ENCODE assay signal across 2 cellular contexts in the genomic region with DNA sequence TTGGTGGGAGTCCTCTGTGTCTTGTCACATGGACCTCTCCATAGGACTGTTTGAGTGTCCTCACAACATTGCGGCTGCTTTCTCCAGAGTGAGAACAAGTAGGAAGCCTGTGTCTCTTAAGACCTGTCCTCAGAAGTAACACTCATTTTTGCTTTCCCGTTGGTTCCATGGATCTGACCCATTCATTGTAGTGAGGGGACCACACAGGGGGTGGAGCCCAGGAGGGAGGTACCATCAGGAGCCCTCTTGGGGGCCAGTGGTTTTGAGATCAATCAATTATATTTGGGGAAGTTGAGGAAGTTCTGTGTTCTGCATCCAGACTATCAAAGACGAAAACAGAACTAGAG.
TF ChIP-seq lines count a peak whose summit lies in the region.

No MANE protein-coding gene starts in this region.

TF ChIP-seq in SK-N-SH, 30 proteins besides CTCF, POLR2A, EP300 and RAD21 (continued from another document):
- no peak for TF ChIP-seq RFX5 (IDR thresholded peaks at IDR 0.05; ENCODE audit: low read length)
- TF ChIP-seq MEF2A (IDR thresholded peaks at IDR 0.05; ENCODE audit: borderline replicate concordance, low read depth): no peak
- TF ChIP-seq TEAD4 (IDR thresholded peaks at IDR 0.05; ENCODE audit: borderline replicate concordance, insufficient read depth): no peak
- no peak for TF ChIP-seq GABPA (IDR thresholded peaks at IDR 0.05; ENCODE audit: low read depth)
- no peak for TF ChIP-seq FOXM1 (IDR thresholded peaks at IDR 0.05; ENCODE audit: low read depth)
- no peak for TF ChIP-seq RCOR1 (IDR thresholded peaks at IDR 0.05; ENCODE audit: low read length)
- no peak for TF ChIP-seq JUND (IDR thresholded peaks at IDR 0.05)
- no peak for TF ChIP-seq SMC3 (IDR thresholded peaks at IDR 0.05; ENCODE audit: low read depth, low read length)
- TF ChIP-seq YY1 (IDR thresholded peaks at IDR 0.05; ENCODE audit: low read depth): no peak
- TF ChIP-seq FOSL2 (IDR thresholded peaks at IDR 0.05; ENCODE audit: borderline replicate concordance, low read depth): no peak
- TF ChIP-seq SIN3A (IDR thresholded peaks at IDR 0.05; ENCODE audit: borderline replicate concordance, low read depth, low read length): no peak
- TF ChIP-seq REST (IDR thresholded peaks at IDR 0.05; ENCODE audit: low read depth, low read length): no peak
- TF ChIP-seq, protein P1, sequence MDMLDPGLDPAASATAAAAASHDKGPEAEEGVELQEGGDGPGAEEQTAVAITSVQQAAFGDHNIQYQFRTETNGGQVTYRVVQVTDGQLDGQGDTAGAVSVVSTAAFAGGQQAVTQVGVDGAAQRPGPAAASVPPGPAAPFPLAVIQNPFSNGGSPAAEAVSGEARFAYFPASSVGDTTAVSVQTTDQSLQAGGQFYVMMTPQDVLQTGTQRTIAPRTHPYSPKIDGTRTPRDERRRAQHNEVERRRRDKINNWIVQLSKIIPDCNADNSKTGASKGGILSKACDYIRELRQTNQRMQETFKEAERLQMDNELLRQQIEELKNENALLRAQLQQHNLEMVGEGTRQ (IDR thresholded peaks at IDR 0.05; ENCODE audit: borderline replicate concordance, low read depth, low read length): no peak

TF ChIP-seq in SK-N-SH treated with all-trans-retinoic acid at 6 μM for 48 hours, 23 proteins besides CTCF, POLR2A, EP300 and RAD21:
- TF ChIP-seq, protein P2, sequence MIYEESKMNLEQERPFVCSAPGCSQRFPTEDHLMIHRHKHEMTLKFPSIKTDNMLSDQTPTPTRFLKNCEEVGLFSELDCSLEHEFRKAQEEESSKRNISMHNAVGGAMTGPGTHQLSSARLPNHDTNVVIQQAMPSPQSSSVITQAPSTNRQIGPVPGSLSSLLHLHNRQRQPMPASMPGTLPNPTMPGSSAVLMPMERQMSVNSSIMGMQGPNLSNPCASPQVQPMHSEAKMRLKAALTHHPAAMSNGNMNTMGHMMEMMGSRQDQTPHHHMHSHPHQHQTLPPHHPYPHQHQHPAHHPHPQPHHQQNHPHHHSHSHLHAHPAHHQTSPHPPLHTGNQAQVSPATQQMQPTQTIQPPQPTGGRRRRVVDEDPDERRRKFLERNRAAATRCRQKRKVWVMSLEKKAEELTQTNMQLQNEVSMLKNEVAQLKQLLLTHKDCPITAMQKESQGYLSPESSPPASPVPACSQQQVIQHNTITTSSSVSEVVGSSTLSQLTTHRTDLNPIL (CRISPR knock-in tag; IDR thresholded peaks at IDR 0.05; ENCODE audit: low read depth): no peak
- TF ChIP-seq ISL1 (CRISPR knock-in tag; IDR thresholded peaks at IDR 0.05): no peak
- TF ChIP-seq ZC3H10 (CRISPR knock-in tag; IDR thresholded peaks at IDR 0.05): no peak
- TF ChIP-seq BACH2 (CRISPR knock-in tag; IDR thresholded peaks at IDR 0.05; ENCODE audit: borderline replicate concordance): no peak
- TF ChIP-seq ZFP3 (CRISPR knock-in tag; IDR thresholded peaks at IDR 0.05): no peak
- TF ChIP-seq CSDC2 (CRISPR knock-in tag; IDR thresholded peaks at IDR 0.05): no peak
- TF ChIP-seq, protein P3, sequence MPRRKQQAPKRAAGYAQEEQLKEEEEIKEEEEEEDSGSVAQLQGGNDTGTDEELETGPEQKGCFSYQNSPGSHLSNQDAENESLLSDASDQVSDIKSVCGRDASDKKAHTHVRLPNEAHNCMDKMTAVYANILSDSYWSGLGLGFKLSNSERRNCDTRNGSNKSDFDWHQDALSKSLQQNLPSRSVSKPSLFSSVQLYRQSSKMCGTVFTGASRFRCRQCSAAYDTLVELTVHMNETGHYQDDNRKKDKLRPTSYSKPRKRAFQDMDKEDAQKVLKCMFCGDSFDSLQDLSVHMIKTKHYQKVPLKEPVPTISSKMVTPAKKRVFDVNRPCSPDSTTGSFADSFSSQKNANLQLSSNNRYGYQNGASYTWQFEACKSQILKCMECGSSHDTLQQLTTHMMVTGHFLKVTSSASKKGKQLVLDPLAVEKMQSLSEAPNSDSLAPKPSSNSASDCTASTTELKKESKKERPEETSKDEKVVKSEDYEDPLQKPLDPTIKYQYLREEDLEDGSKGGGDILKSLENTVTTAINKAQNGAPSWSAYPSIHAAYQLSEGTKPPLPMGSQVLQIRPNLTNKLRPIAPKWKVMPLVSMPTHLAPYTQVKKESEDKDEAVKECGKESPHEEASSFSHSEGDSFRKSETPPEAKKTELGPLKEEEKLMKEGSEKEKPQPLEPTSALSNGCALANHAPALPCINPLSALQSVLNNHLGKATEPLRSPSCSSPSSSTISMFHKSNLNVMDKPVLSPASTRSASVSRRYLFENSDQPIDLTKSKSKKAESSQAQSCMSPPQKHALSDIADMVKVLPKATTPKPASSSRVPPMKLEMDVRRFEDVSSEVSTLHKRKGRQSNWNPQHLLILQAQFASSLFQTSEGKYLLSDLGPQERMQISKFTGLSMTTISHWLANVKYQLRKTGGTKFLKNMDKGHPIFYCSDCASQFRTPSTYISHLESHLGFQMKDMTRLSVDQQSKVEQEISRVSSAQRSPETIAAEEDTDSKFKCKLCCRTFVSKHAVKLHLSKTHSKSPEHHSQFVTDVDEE (CRISPR knock-in tag; IDR thresholded peaks at IDR 0.05): no peak
- TF ChIP-seq SNAI2 (CRISPR knock-in tag; IDR thresholded peaks at IDR 0.05): no peak
